2 cellular contexts compared by ENCODE assay signal in the genomic region with DNA sequence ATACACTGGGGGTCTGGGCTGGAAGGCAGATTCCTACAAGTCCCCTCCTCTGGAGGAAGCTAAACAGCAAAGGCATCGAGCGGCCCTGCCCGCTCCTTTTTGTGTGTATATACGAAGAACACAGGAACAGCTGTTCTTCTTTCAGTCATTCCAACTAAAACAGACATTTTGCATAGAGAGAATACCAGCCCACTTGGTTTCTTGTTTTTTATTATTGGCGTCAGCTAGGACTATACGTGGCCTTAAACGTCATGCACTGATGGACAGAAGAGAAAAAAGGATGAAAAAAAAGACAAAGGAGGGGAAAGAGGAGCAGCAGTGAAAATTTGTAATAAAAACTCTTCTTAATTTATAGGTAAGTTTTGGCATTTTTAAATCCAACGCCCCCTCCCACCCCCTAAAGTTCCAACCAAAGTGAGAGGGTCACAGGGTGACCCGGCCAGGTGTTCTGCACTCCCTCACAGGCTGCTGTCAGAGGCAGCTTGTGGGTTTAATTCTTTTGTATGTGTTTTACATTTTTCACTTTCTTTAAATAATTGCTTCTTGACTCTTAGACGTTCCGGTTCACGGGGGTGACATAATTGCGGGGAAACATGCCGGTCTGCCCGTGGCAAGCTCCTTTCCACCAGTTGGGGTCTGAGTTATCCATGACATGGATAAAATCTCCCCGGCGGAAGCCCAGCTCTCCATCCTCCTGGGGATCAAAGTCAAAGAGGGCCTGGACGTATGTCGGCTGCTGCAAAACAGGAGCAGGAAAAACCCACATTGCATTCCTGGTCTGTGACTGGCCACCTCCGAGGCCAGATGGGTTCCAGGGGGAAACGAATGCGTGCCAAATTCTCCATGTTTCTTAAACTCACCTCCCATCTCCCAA.
TF ChIP-seq lines count a peak whose summit lies in the region.

No MANE protein-coding gene starts in this region.

TF ChIP-seq in GM23338, 12 proteins besides CTCF, POLR2A, EP300 and RAD21:
- no peak for TF ChIP-seq ZNF462 (CRISPR knock-in tag; IDR thresholded peaks at IDR 0.05)
- no peak for TF ChIP-seq EZH2 (IDR thresholded peaks at IDR 0.05; ENCODE audit: low read depth, unreplicated experiment)
- no peak for TF ChIP-seq ZNF114 (CRISPR knock-in tag; IDR thresholded peaks at IDR 0.05)
- no peak for TF ChIP-seq JUNB (IDR thresholded peaks at IDR 0.05; ENCODE audit: unreplicated experiment)
- TF ChIP-seq ZNF331 (CRISPR knock-in tag; IDR thresholded peaks at IDR 0.05; ENCODE audit: low read depth): no peak
- no peak for TF ChIP-seq STAT1 (IDR thresholded peaks at IDR 0.05; ENCODE audit: unreplicated experiment)
- no peak for TF ChIP-seq ETS1 (IDR thresholded peaks at IDR 0.05)
- no peak for TF ChIP-seq POLR2AphosphoS5 (IDR thresholded peaks at IDR 0.05; ENCODE audit: low read depth)

TF ChIP-seq in HEK293T, 16 proteins besides CTCF, POLR2A, EP300 and RAD21:
- no peak for TF ChIP-seq HDGF (IDR thresholded peaks at IDR 0.05; ENCODE audit: borderline replicate concordance)
- TF ChIP-seq, protein P1, sequence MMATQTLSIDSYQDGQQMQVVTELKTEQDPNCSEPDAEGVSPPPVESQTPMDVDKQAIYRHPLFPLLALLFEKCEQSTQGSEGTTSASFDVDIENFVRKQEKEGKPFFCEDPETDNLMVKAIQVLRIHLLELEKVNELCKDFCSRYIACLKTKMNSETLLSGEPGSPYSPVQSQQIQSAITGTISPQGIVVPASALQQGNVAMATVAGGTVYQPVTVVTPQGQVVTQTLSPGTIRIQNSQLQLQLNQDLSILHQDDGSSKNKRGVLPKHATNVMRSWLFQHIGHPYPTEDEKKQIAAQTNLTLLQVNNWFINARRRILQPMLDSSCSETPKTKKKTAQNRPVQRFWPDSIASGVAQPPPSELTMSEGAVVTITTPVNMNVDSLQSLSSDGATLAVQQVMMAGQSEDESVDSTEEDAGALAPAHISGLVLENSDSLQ (IDR thresholded peaks at IDR 0.05): no peak
- TF ChIP-seq SUZ12 (IDR thresholded peaks at IDR 0.05): no peak
- no peak for TF ChIP-seq FOXK2 (IDR thresholded peaks at IDR 0.05)
- TF ChIP-seq FOXA1 (IDR thresholded peaks at IDR 0.05): no peak
- no peak for TF ChIP-seq ZNF384 (IDR thresholded peaks at IDR 0.05)
- TF ChIP-seq NFRKB (IDR thresholded peaks at IDR 0.05): no peak
- no peak for TF ChIP-seq BHLHE40 (IDR thresholded peaks at IDR 0.05; ENCODE audit: borderline replicate concordance)
- TF ChIP-seq FOXM1 (IDR thresholded peaks at IDR 0.05; ENCODE audit: borderline replicate concordance): no peak
- no peak for TF ChIP-seq ARNT (IDR thresholded peaks at IDR 0.05)
- no peak for TF ChIP-seq ELF4 (IDR thresholded peaks at IDR 0.05)
- no peak for TF ChIP-seq SP1 (IDR thresholded peaks at IDR 0.05)
- TF ChIP-seq CTBP1 (IDR thresholded peaks at IDR 0.05; ENCODE audit: borderline replicate concordance): no peak
- no peak for TF ChIP-seq LEF1 (IDR thresholded peaks at IDR 0.05; ENCODE audit: borderline replicate concordance)
- no peak for TF ChIP-seq TARDBP (IDR thresholded peaks at IDR 0.05)
